ENCODE assay signal across 23 cellular contexts in the genomic region with DNA sequence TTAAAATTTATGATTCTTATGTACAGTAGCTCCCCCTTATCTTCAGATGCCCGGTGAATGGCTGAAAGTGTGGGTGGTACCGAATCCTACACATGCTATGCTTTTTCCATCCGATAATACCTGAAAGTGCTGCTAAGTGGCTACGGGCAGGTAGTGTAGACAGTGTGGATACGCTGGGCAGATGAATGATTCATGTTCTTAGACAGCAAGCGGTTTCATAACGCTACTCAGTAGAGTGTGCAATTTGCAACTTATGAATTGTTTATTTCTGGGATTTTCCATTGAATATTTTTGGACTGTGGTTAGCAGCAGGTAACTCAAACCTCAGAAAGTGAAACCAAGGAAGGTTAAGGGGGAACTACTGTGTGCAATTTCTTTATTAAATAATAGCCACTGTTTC. TPM values are rescaled to one million over a fixed set of nuclear protein-coding genes. Genes with fewer than 3 reads are reported as not detected.
DNase-seq lines count a peak whose midpoint lies in the region; ATAC-seq lines count a peak whose summit lies in the region.
"Had no signal": no experiment of that assay in that cellular context is flagged by ENCODE, and none has a peak within 500 bp of the region (broad histone marks: within the 10 kb centered on the region; RNA-seq: fewer than 3 reads in every experiment).

No MANE protein-coding gene starts in this region.

- DNase-seq in NCI-H1436 (lab: John Stamatoyannopoulos, UW) (peak; percentile 31), NCI-H1436 treated with DMSO at 0.1 percent for 48 hours (lab: John Stamatoyannopoulos, UW) (no peak), DMS79 treated with DMSO at 0.1 percent for 48 hours (lab: John Stamatoyannopoulos, UW) (peak; percentile 76), NCI-H128 (lab: John Stamatoyannopoulos, UW; ENCODE audit: unreplicated experiment) (peak; percentile 22), left lobe of liver (ENCODE audit: low spot score) (no peak), germinal center (ENCODE audit: low spot score) (no peak)
- DNase-seq: 8988T; CD8-positive, alpha-beta memory T cell; EL; GF-D8; KBM-7; NCI-H2029; NCI-H2227 treated with DMSO at 0.1 percent for 48 hours; NCI-H510A; NCI-H748 treated with DMSO at 0.1 percent for 48 hours; NK-92 treated with Interleukin-12 subunit alpha and Interleukin-12 subunit beta, amount 100 ng/mL, for 24 hours; SIG-M5; SK-N-SH had no signal

- peak overlapping the region; percentile 72 for H3K4me3 ChIP-seq in endocrine pancreas (ENCODE audit: control insufficient read depth, insufficient read depth, low read length)

- H3K9me3 ChIP-seq in endocrine pancreas (ENCODE audit: control insufficient read depth, low read length): no peaks in the 10 kb centered on the region
- H3K9me3 ChIP-seq: SK-N-SH had no signal

- H3K4me1 ChIP-seq in endocrine pancreas (ENCODE audit: control insufficient read depth, insufficient read depth, low read length): peaks cover 8% of the 10 kb centered on the region

- H3K27me3 ChIP-seq in endocrine pancreas (ENCODE audit: control insufficient read depth, insufficient read depth, low read length): no peaks in the 10 kb centered on the region

- H3K36me3 ChIP-seq in endocrine pancreas (ENCODE audit: control insufficient read depth, insufficient read depth, low read length): no peaks in the 10 kb centered on the region

- ATAC-seq in left lobe of liver (no peak), HG03025 (IDR thresholded peaks at IDR 0.05; ENCODE audit: low FRiP score, unreplicated experiment) (no peak)
- ATAC-seq: HCT116 had no signal

- no peak overlapping the region for H3K9ac ChIP-seq in endocrine pancreas (ENCODE audit: control insufficient read depth, insufficient read depth, low read length)
- H3K9ac ChIP-seq: SK-N-SH had no signal

RNA-seq across cellular contexts. Expression of gene PCP4, which starts 7.5 kb away (rescaled TPM):
- total RNA-seq in left lobe of liver: not detected
- total RNA-seq: CD8-positive, alpha-beta memory T cell; HT1080; T-helper 2 cell treated with Interferon-gamma antibody and Interleukin-4, amounts not matched to agents 100 ng/mL and 5 ng/mL, for 36 hours had no signal

Comparison
In these comparisons a context has a peak if more than half of its experiments do, and no peak if none do; other contexts are left out.
1. DNase-seq: peak in NCI-H1436 (single experiment), DMS79 treated with DMSO at 0.1 percent for 48 hours (single experiment) and NCI-H128 (single experiment); none in NCI-H1436 treated with DMSO at 0.1 percent for 48 hours (single experiment), left lobe of liver (single experiment) and germinal center (single experiment).